ENCODE assay signal across 20 cellular contexts in the genomic region with DNA sequence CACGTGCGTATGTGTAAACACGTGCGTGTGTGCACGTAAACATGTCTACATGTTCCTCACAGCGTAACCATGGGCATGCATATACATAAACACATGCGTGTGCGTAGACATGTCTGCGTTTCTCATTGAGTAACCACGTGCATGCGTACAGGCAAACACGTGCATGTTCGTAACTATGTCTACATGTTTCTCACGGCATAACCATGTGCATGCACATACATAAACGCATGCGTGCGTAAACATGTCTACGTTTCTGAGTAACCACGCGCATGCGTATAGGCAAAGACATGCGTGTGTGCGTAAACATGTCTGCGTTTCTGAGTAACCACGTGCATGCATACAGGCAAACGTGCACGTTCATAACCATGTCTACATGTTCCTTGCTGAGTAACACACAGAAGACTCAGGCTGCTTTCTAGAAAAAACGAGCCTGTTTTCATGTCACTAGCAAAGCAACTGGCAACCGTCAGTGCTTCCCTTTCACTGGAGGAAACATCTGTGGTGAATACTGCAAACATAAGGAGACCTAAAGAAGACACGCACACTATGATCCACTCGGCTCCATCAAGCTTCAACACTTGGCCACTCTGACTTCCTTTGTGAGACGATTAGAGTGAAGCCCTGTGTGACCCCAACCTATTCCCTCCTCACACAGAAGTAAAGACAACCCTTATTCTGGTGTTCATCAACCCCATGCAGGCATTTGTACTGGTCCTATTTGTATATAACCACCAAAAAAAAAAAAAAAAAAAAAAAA. TPM values are rescaled to one million over a fixed set of nuclear protein-coding genes. Genes with fewer than 3 reads are reported as not detected.
DNase-seq lines count a peak whose midpoint lies in the region; ATAC-seq, FAIRE-seq and TF ChIP-seq lines count a peak whose summit lies in the region.
"Had no signal": no experiment of that assay in that cellular context is flagged by ENCODE, and none has a peak within 500 bp of the region (broad histone marks: within the 10 kb centered on the region; RNA-seq: fewer than 3 reads in every experiment).

No MANE protein-coding gene starts in this region.

- no peaks in the 10 kb centered on the region for H3K79me2 ChIP-seq in K562 (ENCODE audit: control insufficient read depth, insufficient read depth, low read length)

- H3K9me3 ChIP-seq in A549 = no peaks in the 10 kb centered on the region
- H3K9me3 ChIP-seq in K562 (replicated peaks; ENCODE audit: control insufficient read depth, insufficient read depth, low read depth, low read length) = no peaks in the 10 kb centered on the region
- H3K9me3 ChIP-seq in uterus = no peaks in the 10 kb centered on the region

- H3K27me3 ChIP-seq in K562 (ENCODE audit: control insufficient read depth in 2 of 2, insufficient read depth in 2 of 2, low read length in 2 of 2) (no peaks in the 10 kb centered on the region), uterus (no peaks in the 10 kb centered on the region)

- H4K20me1 ChIP-seq in K562 (replicated peaks; ENCODE audit: control insufficient read depth, insufficient read depth, low read length) = no peaks in the 10 kb centered on the region; the same call in 1 of the 2 replicates

- in situ Hi-C loops in K562 (cut with MboI) = no loop called here

- peaks cover 23 to 53% (median 34%) of the 10 kb centered on the region in 3 donors for H3K36me3 Mint-ChIP-seq in immature natural killer cell

- H3K36me3 ChIP-seq in K562 (ENCODE audit: control insufficient read depth, insufficient read depth, low read length) (peaks cover 99% of the 10 kb centered on the region), uterus (no peaks in the 10 kb centered on the region)

- no peak overlapping the region for H2AFZ ChIP-seq in K562 (ENCODE audit: low read depth, low read length)

- TF ChIP-seq CTCF in A549 (IDR thresholded peaks at IDR 0.05) (no peak), K562 (IDR thresholded peaks at IDR 0.05 in 2 of 3, conservative IDR thresholded peaks at IDR 0.05 in 1 of 3; ENCODE audit: insufficient read depth in 2 of 3, low read depth in 1 of 3, low read length in 3 of 3) (no peak), uterus (IDR thresholded peaks at IDR 0.05) (no peak)

- H3K9ac ChIP-seq in K562 (ENCODE audit: insufficient read depth in 1 of 2, low read depth in 2 of 2, low read length in 2 of 2) = no peak overlapping the region

- no peak for FAIRE-seq in A549 (lab: Jason Lieb, UNC)
- no peak for FAIRE-seq in K562 (lab: Jason Lieb, UNC)
- FAIRE-seq: GM12892, GM18507 had no signal

- intact Hi-C loops in K562 (cut with micrococcal nuclease) (no loop called here), uterus (cut with DNase I; ENCODE audit: low total_unique reads) (no loop called here)

- no TSS peak for BruUV-seq in K562 (replicated peaks; lab: Mats Ljungman, UMichigan)

- H3K27ac ChIP-seq in A549 (no peak overlapping the region), K562 (ENCODE audit: extremely low read depth, low read depth, low read length) (no peak overlapping the region), uterus (no peak overlapping the region)
- H3K27ac ChIP-seq: 22Rv1, RWPE1 had no signal

- 93% methylated on average over 32 of the region's 32 CpGs for WGBS in A549 (ENCODE audit: missing lambda C conversion rate)
- WGBS in K562 (ENCODE audit: insufficient coverage, low coverage, missing lambda C conversion rate) = 97% methylated on average over 31 of the region's 32 CpGs

- H3K9me1 ChIP-seq in K562 (ENCODE audit: control insufficient read depth, insufficient read depth, low read length) = no peaks in the 10 kb centered on the region

- no peak for DNase-seq in A549 (ENCODE audit: low read depth in 1 of 2, low spot score in 1 of 2)
- peak; percentile 51 for DNase-seq in Jurkat, Clone E6-1 (ENCODE audit: low read depth, low spot score)
- DNase-seq in K562 (ENCODE audit: extremely low read depth in 1 of 4, low spot score in 3 of 4) = no peak
- DNase-seq in immature natural killer cell = peak in 2 of 3 donors; percentile 8 to 33
- no peak for DNase-seq in NCI-H345 (lab: John Stamatoyannopoulos, UW)
- DNase-seq in uterus = no peak
- no peak for DNase-seq in NCI-H187 (lab: John Stamatoyannopoulos, UW)
- DNase-seq: CD4-positive, CD25-positive, alpha-beta regulatory T cell; H7; HFFc6; NCI-H187 treated with DMSO at 0.1 percent for 48 hours; NCI-H226; NCI-H524 treated with DMSO at 0.1 percent for 48 hours; PC-3 had no signal

- peaks cover 3 to 17% of the 10 kb centered on the region in 2 donors for H3K4me1 Mint-ChIP-seq in immature natural killer cell

- POLR2A ChIA-PET in A549 (lab: Yijun Ruan, JAX) (interaction anchor here (0.7 kb wide), 1 partner anchor 56 kb away, joined by 9 read pairs; no protein-coding TSS in a partner anchor), K562 (lab: Yijun Ruan, JAX) (interaction anchor here (0.7 to 1.3 kb wide), 4 partner anchors 10 to 28 kb away, joined by 3 to 4 read pairs (median 4); no protein-coding TSS in a partner anchor)

- CTCF ChIA-PET in A549 (lab: Yijun Ruan, JAX) = interaction anchor here (1.4 to 1.6 kb wide), 2 partner anchors 10 to 21 kb away, joined by 3 to 5 read pairs; no protein-coding TSS in a partner anchor
- CTCF ChIA-PET in K562 (lab: Yijun Ruan, JAX; ENCODE audit: low intra/inter-chr PET ratio) = no interaction called here

- no peak overlapping the region for H3K4me2 ChIP-seq in A549
- H3K4me2 ChIP-seq in K562 (ENCODE audit: insufficient read depth, low read length) = no peak overlapping the region

- H3K27ac Mint-ChIP-seq in immature natural killer cell = peak overlapping the region in 1 of 6 donors; percentile 62
- H3K27ac Mint-ChIP-seq: CD4-positive, CD25-positive, alpha-beta regulatory T cell; HFFc6 had no signal

- H3K4me1 ChIP-seq in A549 (no peaks in the 10 kb centered on the region), K562 (replicated peaks in 1 of 2; ENCODE audit: control insufficient read depth in 2 of 2, insufficient read depth in 2 of 2, low read length in 2 of 2) (no peaks in the 10 kb centered on the region), uterus (no peaks in the 10 kb centered on the region)

- TF ChIP-seq POLR2A in A549 (IDR thresholded peaks at IDR 0.05; ENCODE audit: low read length) = no peak
- peak; percentile 21; the same call in 1 of the 2 replicates for TF ChIP-seq POLR2A in K562 (conservative IDR thresholded peaks at IDR 0.05)
- no peak for TF ChIP-seq POLR2A in uterus (IDR thresholded peaks at IDR 0.05)

- TF ChIP-seq RAD21 in A549 (conservative IDR thresholded peaks at IDR 0.05 in 1 of 2, IDR thresholded peaks at IDR 0.05 in 1 of 2) (no peak), K562 (CRISPR knock-in tag; conservative IDR thresholded peaks at IDR 0.05 in 1 of 2, IDR thresholded peaks at IDR 0.05 in 1 of 2) (no peak)

- peak overlapping the region in 1 of 5 donors; percentile 12 for H3K4me3 Mint-ChIP-seq in immature natural killer cell
- H3K4me3 Mint-ChIP-seq: CD4-positive, CD25-positive, alpha-beta regulatory T cell; HFFc6 had no signal

- ATAC-seq in A549 = no peak
- no peak for ATAC-seq in K562
- no peak for ATAC-seq in HG03135 (IDR thresholded peaks at IDR 0.05; ENCODE audit: unreplicated experiment)
- ATAC-seq: PC-3 had no signal

- peaks cover 0 to 1% (median 0%) of the 10 kb centered on the region in 3 donors for H3K27me3 Mint-ChIP-seq in immature natural killer cell (ENCODE audit: low read depth in 3 of 3)
- H3K27me3 Mint-ChIP-seq: CD4-positive, CD25-positive, alpha-beta regulatory T cell had no signal

- H3K9me3 Mint-ChIP-seq in immature natural killer cell = no peaks in the 10 kb centered on the region
- H3K9me3 Mint-ChIP-seq: CD4-positive, CD25-positive, alpha-beta regulatory T cell; HFFc6 had no signal

- TF ChIP-seq EP300 in A549 (IDR thresholded peaks at IDR 0.05) = no peak
- TF ChIP-seq EP300 in K562 (IDR thresholded peaks at IDR 0.05; ENCODE audit: low read length) = no peak

- no peak overlapping the region for H3K4me3 ChIP-seq in A549
- no peak overlapping the region for H3K4me3 ChIP-seq in Jurkat, Clone E6-1 (ENCODE audit: low read length)
- H3K4me3 ChIP-seq in K562 = no peak overlapping the region
- H3K4me3 ChIP-seq in uterus = no peak overlapping the region

RNA-seq across cellular contexts. Expression of a gene that starts 28.8 kb away (rescaled TPM):
- polyA plus RNA-seq in A549 (2011; rRNA removed) (28.9 and 32.1 TPM in 2 replicates), A549 (2017; fragmentation: RNase III; extraction: RNeasy Plus Mini Kit Qiagen cat#74134 plus additional on column Dnase treatment) (63.7 to 73.6 TPM (median 67.2 TPM) in 3 replicates), K562 (2011; rRNA removed) (49.6 and 81.7 TPM in 2 replicates), K562 (2014; fragmentation: Illumina TruSeq; extraction: Trizol) (64.2 and 65.6 TPM in 2 replicates), K562 (2014; fragmentation: Nextera tagmentation; extraction: Ambion mirVana) (1 to 10 TPM; 2.4 to 2.5 TPM), K562 (2014; rRNA removed) (90.6 and 126 TPM in 2 replicates), immature natural killer cell (1 to 10 TPM; 2.2 to 8.8 (median 2.3) TPM)
- 63.0 and 69.0 TPM in 2 replicates for polyA plus RNA-seq in A549 (2012; cell fraction: cytosol; rRNA removed)
- polyA plus RNA-seq in A549 (2012; cell fraction: nucleus; rRNA removed) = 366 and 407 TPM in 2 replicates
- 157 and 173 TPM in 2 replicates for polyA minus RNA-seq in A549 (2011; rRNA and poly(A)+ RNA removed)
- polyA plus RNA-seq in Jurkat, Clone E6-1 (2012; ENCODE audit: insufficient read depth, insufficient read length) = 105 TPM
- 895 and 1,680 TPM in 2 replicates for total RNA-seq in K562 (2011; cell fraction: chromatin; rRNA removed; ENCODE audit: low replicate concordance)
- total RNA-seq in K562 (2011; cell fraction: nucleolus; rRNA removed) = 685 and 695 TPM in 2 replicates
- 707 and 745 TPM in 2 replicates for total RNA-seq in K562 (2011; cell fraction: nucleoplasm; rRNA removed)
- total RNA-seq in K562 (2014; rRNA removed) (83.6 and 86.3 TPM in 2 replicates), K562 (2014; rRNA removed; fragmentation: Illumina TruSeq; extraction: Trizol) (36.3 and 39.1 TPM in 2 replicates), K562 (2015; rRNA removed; fragmentation: Illumina TruSeq; extraction: Trizol) (42.2 and 42.3 TPM in 2 replicates), K562 (2021) (130 and 154 TPM in 2 replicates), uterus (10 to 100 TPM in 3 of 4 donors, 1 to 10 TPM in 1; 7.7 to 71.3 (median 28.8) TPM)
- 34.1 and 49.5 TPM in 2 replicates for polyA plus RNA-seq in K562 (2011; cell fraction: cytosol; rRNA removed)
- polyA plus RNA-seq in K562 (2011; cell fraction: nucleus; rRNA removed) = 471 and 640 TPM in 2 replicates
- polyA plus RNA-seq in K562 (2012) = 78.0 and 105 TPM in 2 replicates
- 94.9 and 115 TPM in 2 replicates for polyA minus RNA-seq in K562 (2011; rRNA and poly(A)+ RNA removed)
- polyA minus RNA-seq in K562 (2011; cell fraction: cytosol; rRNA and poly(A)+ RNA removed) = 123 and 159 TPM in 2 replicates
- 317 and 354 TPM in 2 replicates for polyA minus RNA-seq in K562 (2011; cell fraction: nucleus; rRNA and poly(A)+ RNA removed)

RNA-seq across cellular contexts. Expression of a gene that starts 29.1 kb away (rescaled TPM):
- polyA plus RNA-seq in A549 (2011; rRNA removed) = 21.3 and 22.5 TPM in 2 replicates
- polyA plus RNA-seq in A549 (2012; cell fraction: cytosol; rRNA removed) = 33.5 and 36.6 TPM in 2 replicates
- 18.9 and 26.1 TPM in 2 replicates for polyA plus RNA-seq in A549 (2012; cell fraction: nucleus; rRNA removed)
- 18.7 to 20.0 TPM (median 19.4 TPM) in 3 replicates for polyA plus RNA-seq in A549 (2017; fragmentation: RNase III; extraction: RNeasy Plus Mini Kit Qiagen cat#74134 plus additional on column Dnase treatment)
- 11.3 and 11.7 TPM in 2 replicates for polyA minus RNA-seq in A549 (2011; rRNA and poly(A)+ RNA removed)
- polyA plus RNA-seq in Jurkat, Clone E6-1 (2012; ENCODE audit: insufficient read depth, insufficient read length) = 49.7 TPM
- total RNA-seq in K562 (2011; cell fraction: chromatin; rRNA removed; ENCODE audit: low replicate concordance) = 19.3 and 34.7 TPM in 2 replicates
- 30.4 and 31.9 TPM in 2 replicates for total RNA-seq in K562 (2011; cell fraction: nucleolus; rRNA removed)
- total RNA-seq in K562 (2011; cell fraction: nucleoplasm; rRNA removed) = 32.8 and 57.0 TPM in 2 replicates
- 66.1 and 70.9 TPM in 2 replicates for total RNA-seq in K562 (2014; rRNA removed)
- 34.8 and 37.8 TPM in 2 replicates for total RNA-seq in K562 (2014; rRNA removed; fragmentation: Illumina TruSeq; extraction: Trizol)
- total RNA-seq in K562 (2015; rRNA removed; fragmentation: Illumina TruSeq; extraction: Trizol) = 39.8 and 41.0 TPM in 2 replicates
- total RNA-seq in K562 (2021) = 46.1 and 49.6 TPM in 2 replicates
- polyA plus RNA-seq in K562 (2011; rRNA removed) = 37.7 and 44.7 TPM in 2 replicates
- 48.9 and 69.8 TPM in 2 replicates for polyA plus RNA-seq in K562 (2011; cell fraction: cytosol; rRNA removed)
- 30.7 and 38.7 TPM in 2 replicates for polyA plus RNA-seq in K562 (2011; cell fraction: nucleus; rRNA removed)
- polyA plus RNA-seq in K562 (2012) = 43.7 and 55.0 TPM in 2 replicates
- polyA plus RNA-seq in K562 (2014; fragmentation: Illumina TruSeq; extraction: Trizol) = 43.1 and 52.3 TPM in 2 replicates
- 1 to 10 TPM; 3.0 to 6.8 TPM for polyA plus RNA-seq in K562 (2014; fragmentation: Nextera tagmentation; extraction: Ambion mirVana)
- 64.0 and 66.0 TPM in 2 replicates for polyA plus RNA-seq in K562 (2014; rRNA removed)
- 14.0 and 19.0 TPM in 2 replicates for polyA minus RNA-seq in K562 (2011; rRNA and poly(A)+ RNA removed)
- polyA minus RNA-seq in K562 (2011; cell fraction: cytosol; rRNA and poly(A)+ RNA removed) = 12.7 and 15.9 TPM in 2 replicates
- polyA minus RNA-seq in K562 (2011; cell fraction: nucleus; rRNA and poly(A)+ RNA removed) = 7.6 and 10.8 TPM in 2 replicates
- polyA plus RNA-seq in immature natural killer cell = 10 to 100 TPM; 12.5 to 18.2 (median 17.3) TPM
- 10 to 100 TPM in 3 of 4 donors, 1 to 10 TPM in 1; 8.5 to 87.9 (median 29.4) TPM for total RNA-seq in uterus

RNA-seq across cellular contexts. Expression of a gene that starts 39.8 kb away (rescaled TPM):
- polyA plus RNA-seq in A549 (2011; rRNA removed) (not detected in 2 replicates), A549 (2017; fragmentation: RNase III; extraction: RNeasy Plus Mini Kit Qiagen cat#74134 plus additional on column Dnase treatment) (not detected in 3 replicates), K562 (2011; rRNA removed) (not detected in 2 replicates), K562 (2014; fragmentation: Illumina TruSeq; extraction: Trizol) (not detected in 2 replicates), K562 (2014; fragmentation: Nextera tagmentation; extraction: Ambion mirVana) (not detected), K562 (2014; rRNA removed) (not detected in 2 replicates), immature natural killer cell (not detected)
- polyA plus RNA-seq in A549 (2012; cell fraction: cytosol; rRNA removed) = 0.04 TPM in 1 of 2 replicates, not detected in the other
- 0.23 and 0.28 TPM in 2 replicates for polyA plus RNA-seq in A549 (2012; cell fraction: nucleus; rRNA removed)
- polyA minus RNA-seq in A549 (2011; rRNA and poly(A)+ RNA removed) = not detected in 2 replicates
- polyA plus RNA-seq in Jurkat, Clone E6-1 (2012; ENCODE audit: insufficient read depth, insufficient read length) = not detected
- not detected in 2 replicates for total RNA-seq in K562 (2011; cell fraction: chromatin; rRNA removed; ENCODE audit: low replicate concordance)
- total RNA-seq in K562 (2011; cell fraction: nucleolus; rRNA removed) = not detected in 2 replicates
- total RNA-seq in K562 (2011; cell fraction: nucleoplasm; rRNA removed) = not detected in 2 replicates
- total RNA-seq in K562 (2014; rRNA removed) (not detected in 2 replicates), K562 (2014; rRNA removed; fragmentation: Illumina TruSeq; extraction: Trizol) (not detected in 2 replicates), K562 (2015; rRNA removed; fragmentation: Illumina TruSeq; extraction: Trizol) (not detected in 2 replicates), K562 (2021) (not detected in 2 replicates), uterus (not detected)
- polyA plus RNA-seq in K562 (2011; cell fraction: cytosol; rRNA removed) = not detected in 2 replicates
- not detected in 2 replicates for polyA plus RNA-seq in K562 (2011; cell fraction: nucleus; rRNA removed)
- 0.06 and 0.14 TPM in 2 replicates for polyA plus RNA-seq in K562 (2012)
- polyA minus RNA-seq in K562 (2011; rRNA and poly(A)+ RNA removed) = not detected in 2 replicates
- not detected in 2 replicates for polyA minus RNA-seq in K562 (2011; cell fraction: cytosol; rRNA and poly(A)+ RNA removed)
- polyA minus RNA-seq in K562 (2011; cell fraction: nucleus; rRNA and poly(A)+ RNA removed) = not detected in 2 replicates
- total RNA-seq: CD4-positive, CD25-positive, alpha-beta regulatory T cell; HFFc6; PC-3 had no signal
- polyA plus RNA-seq: AG04450; CD4-positive, CD25-positive, alpha-beta regulatory T cell had no signal

RNA-seq across cellular contexts. Expression of a gene that starts 47.9 kb away (rescaled TPM):
- polyA plus RNA-seq in A549 (2011; rRNA removed) (not detected in 2 replicates), A549 (2017; fragmentation: RNase III; extraction: RNeasy Plus Mini Kit Qiagen cat#74134 plus additional on column Dnase treatment) (not detected in 3 replicates), K562 (2011; rRNA removed) (not detected in 2 replicates), K562 (2014; fragmentation: Illumina TruSeq; extraction: Trizol) (not detected in 2 replicates), K562 (2014; fragmentation: Nextera tagmentation; extraction: Ambion mirVana) (not detected), K562 (2014; rRNA removed) (not detected in 2 replicates), immature natural killer cell (not detected)
- not detected in 2 replicates for polyA plus RNA-seq in A549 (2012; cell fraction: cytosol; rRNA removed)
- polyA plus RNA-seq in A549 (2012; cell fraction: nucleus; rRNA removed) = not detected in 2 replicates
- not detected in 2 replicates for polyA minus RNA-seq in A549 (2011; rRNA and poly(A)+ RNA removed)
- polyA plus RNA-seq in Jurkat, Clone E6-1 (2012; ENCODE audit: insufficient read depth, insufficient read length) = not detected
- total RNA-seq in K562 (2011; cell fraction: chromatin; rRNA removed; ENCODE audit: low replicate concordance) = not detected in 2 replicates
- not detected in 2 replicates for total RNA-seq in K562 (2011; cell fraction: nucleolus; rRNA removed)
- total RNA-seq in K562 (2011; cell fraction: nucleoplasm; rRNA removed) = not detected in 2 replicates
- total RNA-seq in K562 (2014; rRNA removed) (not detected in 2 replicates), K562 (2014; rRNA removed; fragmentation: Illumina TruSeq; extraction: Trizol) (not detected in 2 replicates), K562 (2015; rRNA removed; fragmentation: Illumina TruSeq; extraction: Trizol) (not detected in 2 replicates), K562 (2021) (not detected in 2 replicates), uterus (1 to 10 TPM in 2 of 4 donors, under 1 TPM in 1, not detected in 1; 0.79 to 7.1 (median 1.5) TPM)
- 0.09 TPM in 1 of 2 replicates, not detected in the other for polyA plus RNA-seq in K562 (2011; cell fraction: cytosol; rRNA removed)
- 0.20 TPM in 1 of 2 replicates, not detected in the other for polyA plus RNA-seq in K562 (2011; cell fraction: nucleus; rRNA removed)
- polyA plus RNA-seq in K562 (2012) = not detected in 2 replicates
- not detected in 2 replicates for polyA minus RNA-seq in K562 (2011; rRNA and poly(A)+ RNA removed)
- not detected in 2 replicates for polyA minus RNA-seq in K562 (2011; cell fraction: cytosol; rRNA and poly(A)+ RNA removed)
- polyA minus RNA-seq in K562 (2011; cell fraction: nucleus; rRNA and poly(A)+ RNA removed) = not detected in 2 replicates
- total RNA-seq: CD4-positive, CD25-positive, alpha-beta regulatory T cell; H7; PC-3 had no signal
- polyA plus RNA-seq: CD4-positive, CD25-positive, alpha-beta regulatory T cell had no signal

RNA-seq across cellular contexts. Expression of a gene that starts 52.3 kb away (rescaled TPM):
- polyA plus RNA-seq in A549 (2011; rRNA removed) = 29.3 and 36.7 TPM in 2 replicates
- 62.8 and 89.2 TPM in 2 replicates for polyA plus RNA-seq in A549 (2012; cell fraction: cytosol; rRNA removed)
- polyA plus RNA-seq in A549 (2012; cell fraction: nucleus; rRNA removed) = 57.4 and 65.8 TPM in 2 replicates
- polyA plus RNA-seq in A549 (2017; fragmentation: RNase III; extraction: RNeasy Plus Mini Kit Qiagen cat#74134 plus additional on column Dnase treatment) = 49.5 to 53.4 TPM (median 51.3 TPM) in 3 replicates
- 97.5 and 139 TPM in 2 replicates for polyA minus RNA-seq in A549 (2011; rRNA and poly(A)+ RNA removed)
- 63.6 TPM for polyA plus RNA-seq in Jurkat, Clone E6-1 (2012; ENCODE audit: insufficient read depth, insufficient read length)
- 33.1 and 58.6 TPM in 2 replicates for total RNA-seq in K562 (2011; cell fraction: chromatin; rRNA removed; ENCODE audit: low replicate concordance)
- total RNA-seq in K562 (2011; cell fraction: nucleolus; rRNA removed) = 36.3 and 36.7 TPM in 2 replicates
- total RNA-seq in K562 (2011; cell fraction: nucleoplasm; rRNA removed) = 27.6 and 28.5 TPM in 2 replicates
- total RNA-seq in K562 (2014; rRNA removed) = 99.8 and 119 TPM in 2 replicates
- total RNA-seq in K562 (2014; rRNA removed; fragmentation: Illumina TruSeq; extraction: Trizol) = 56.8 and 69.5 TPM in 2 replicates
- total RNA-seq in K562 (2015; rRNA removed; fragmentation: Illumina TruSeq; extraction: Trizol) = 88.5 and 89.0 TPM in 2 replicates
- total RNA-seq in K562 (2021) = 121 and 125 TPM in 2 replicates
- polyA plus RNA-seq in K562 (2011; rRNA removed) = 49.1 and 49.2 TPM in 2 replicates
- polyA plus RNA-seq in K562 (2011; cell fraction: cytosol; rRNA removed) = 56.7 and 135 TPM in 2 replicates
- 20.9 and 37.2 TPM in 2 replicates for polyA plus RNA-seq in K562 (2011; cell fraction: nucleus; rRNA removed)
- 39.2 and 77.3 TPM in 2 replicates for polyA plus RNA-seq in K562 (2012)
- 90.2 and 97.3 TPM in 2 replicates for polyA plus RNA-seq in K562 (2014; fragmentation: Illumina TruSeq; extraction: Trizol)
- polyA plus RNA-seq in K562 (2014; fragmentation: Nextera tagmentation; extraction: Ambion mirVana) = 10 to 100 TPM in 1 of 2 experiments, 1 to 10 TPM in 1; 7.4 to 11.4 TPM
- 60.7 and 78.9 TPM in 2 replicates for polyA plus RNA-seq in K562 (2014; rRNA removed)
- 33.5 and 64.2 TPM in 2 replicates for polyA minus RNA-seq in K562 (2011; rRNA and poly(A)+ RNA removed)
- 85.1 and 114 TPM in 2 replicates for polyA minus RNA-seq in K562 (2011; cell fraction: cytosol; rRNA and poly(A)+ RNA removed)
- 17.0 and 19.7 TPM in 2 replicates for polyA minus RNA-seq in K562 (2011; cell fraction: nucleus; rRNA and poly(A)+ RNA removed)
- polyA plus RNA-seq in immature natural killer cell = 10 to 100 TPM; 12.1 to 19.6 (median 18.7) TPM
- 10 to 100 TPM in 2 of 4 donors, 1 to 10 TPM in 2; 5.0 to 30.8 (median 19.4) TPM for total RNA-seq in uterus

Comparison
In these comparisons a context has a peak if more than half of its experiments do, and no peak if none do; other contexts are left out.
1. DNase-seq: peak in Jurkat, Clone E6-1 (single experiment) and immature natural killer cell (2 of 3); none in A549 (0 of 2), K562 (0 of 4), NCI-H345 (single experiment), uterus (0 of 2) and NCI-H187 (0 of 2).